Comparison of ENCODE assay signal across 8 cellular contexts in genomic region chr12:11812558-11813421, GRCh38.
DNase-seq lines count a peak whose midpoint lies in the region; ATAC-seq and TF ChIP-seq lines count a peak whose summit lies in the region.

No MANE protein-coding gene starts in this region.

- peak overlapping the region; percentile 35; the same call in 1 of the 2 replicates for H2AFZ ChIP-seq in KMS-11 (ENCODE audit: low read depth)
- H2AFZ ChIP-seq in trophoblast cell (ENCODE audit: insufficient read depth, low read length, poor library complexity), result peak overlapping the region; percentile 25

- H2BK120ac ChIP-seq in trophoblast cell (ENCODE audit: insufficient read depth, low read length, poor library complexity), result peak overlapping the region; percentile 86

- peak overlapping the region; percentile 95 for H3K14ac ChIP-seq in trophoblast cell (ENCODE audit: low read length)

- intact Hi-C loops in activated B cell treated with CpG ODN at 0.5 μM for 24 hours (cut with micrococcal nuclease), result loop anchor here (1.0 to 5.0 kb wide), 7 partner anchors 16 to 232 kb away; no protein-coding TSS in a partner anchor
- intact Hi-C loops in Right ventricle myocardium superior (cut with DNase I), result no loop called here

- H3K27me3 ChIP-seq in KMS-11 (ENCODE audit: insufficient read depth, low read depth) (no peaks in the 10 kb centered on the region), trophoblast cell (ENCODE audit: insufficient read depth, low read length) (no peaks in the 10 kb centered on the region), MG63 (no peaks in the 10 kb centered on the region)

- H4K8ac ChIP-seq in trophoblast cell (ENCODE audit: low read depth, low read length), result peak overlapping the region; percentile 68

- peak overlapping the region; percentile 65 for H3K4me3 Mint-ChIP-seq in activated B cell treated with CpG ODN at 0.5 μM for 24 hours

- no peaks in the 10 kb centered on the region for H4K20me1 ChIP-seq in KMS-11 (ENCODE audit: insufficient read depth)

- POLR2A ChIA-PET in activated B cell treated with CpG ODN at 0.5 μM for 24 hours (lab: Charles Lee), result interaction anchor here (0.6 to 2.8 kb wide), 19 partner anchors 8 to 547 kb away, joined by 3 to 29 read pairs (median 5); partner anchors contain the start of gene ETV6

- H3K9me3 Mint-ChIP-seq in activated B cell treated with CpG ODN at 0.5 μM for 24 hours, result no peaks in the 10 kb centered on the region

- ATAC-seq in GM21367 (IDR thresholded peaks at IDR 0.05; ENCODE audit: unreplicated experiment) (peak; percentile 51), activated B cell treated with CpG ODN at 0.5 μM for 24 hours (ENCODE audit: low read depth) (peak; percentile 83), Right ventricle myocardium superior (ENCODE audit: poor library complexity) (peak; percentile 73), HG03097 (IDR thresholded peaks at IDR 0.05; ENCODE audit: low FRiP score, unreplicated experiment) (no peak)

- H3K9me3 ChIP-seq in trophoblast cell (ENCODE audit: insufficient read depth, low read depth, low read length) (peaks cover 2% of the 10 kb centered on the region), MG63 (no peaks in the 10 kb centered on the region)

- peak overlapping the region; percentile 88 for H3K27ac ChIP-seq in KMS-11
- H3K27ac ChIP-seq in trophoblast cell (ENCODE audit: low read depth, low read length), result peak overlapping the region; percentile 94

- no peak overlapping the region for H3K23ac ChIP-seq in trophoblast cell (ENCODE audit: low read length)

- TF ChIP-seq CTCF in KMS-11 (conservative IDR thresholded peaks at IDR 0.05; ENCODE audit: low read depth, low read length) (no peak; the same call in 1 of the 2 replicates), activated B cell treated with CpG ODN at 0.5 μM for 24 hours (IDR thresholded peaks at IDR 0.05) (no peak)

- peak overlapping the region; percentile 91 for H3K4ac ChIP-seq in trophoblast cell (ENCODE audit: low read depth, low read length)

- peak overlapping the region; percentile 76 for H2BK12ac ChIP-seq in trophoblast cell (ENCODE audit: low read length)

- H3K4me3 ChIP-seq in KMS-11 (IDR thresholded peaks at IDR 0.05; ENCODE audit: insufficient read depth, low read depth, low read length) (no peak overlapping the region), trophoblast cell (ENCODE audit: low read depth, low read length) (no peak overlapping the region), MG63 (no peak overlapping the region)

- CTCF ChIA-PET in activated B cell treated with CpG ODN at 0.5 μM for 24 hours (lab: Charles Lee), result interaction anchor here (1.0 to 2.4 kb wide), 11 partner anchors 20 to 231 kb away, joined by 3 to 15 read pairs (median 4); partner anchors contain the start of gene ETV6

- peak overlapping the region; percentile 60; the same call in 1 of the 2 replicates for H3K9ac ChIP-seq in KMS-11
- H3K9ac ChIP-seq in trophoblast cell (ENCODE audit: low read length), result no peak overlapping the region

- H3K36me3 ChIP-seq in KMS-11 (ENCODE audit: insufficient read depth) (no peaks in the 10 kb centered on the region), trophoblast cell (ENCODE audit: control insufficient read depth in 1 of 2, insufficient read depth in 2 of 2, low read length in 2 of 2) (no peaks in the 10 kb centered on the region), MG63 (no peaks in the 10 kb centered on the region)

- peak overlapping the region; percentile 86 for H2AK5ac ChIP-seq in trophoblast cell (ENCODE audit: low read length)

- peak overlapping the region; percentile 87 for H4K91ac ChIP-seq in trophoblast cell (ENCODE audit: low read depth, low read length)

- WGBS in trophoblast cell (ENCODE audit: extremely low coverage, insufficient coverage, insufficient read length), result no CpG with 5 or more reads among the region's 17 CpGs

- H3K27ac Mint-ChIP-seq in activated B cell treated with CpG ODN at 0.5 μM for 24 hours, result peak overlapping the region; percentile 87

- peak overlapping the region; percentile 91 for H4K12ac ChIP-seq in trophoblast cell (ENCODE audit: low read depth, low read length)

- H3K18ac ChIP-seq in trophoblast cell (ENCODE audit: low read length), result peak overlapping the region; percentile 91

- peaks cover 7% of the 10 kb centered on the region for H3K79me1 ChIP-seq in trophoblast cell (ENCODE audit: low read length)

- H3K36me3 Mint-ChIP-seq in activated B cell treated with CpG ODN at 0.5 μM for 24 hours (ENCODE audit: low read depth), result peaks cover 20% of the 10 kb centered on the region

- peaks cover 66% of the 10 kb centered on the region for H3K4me1 Mint-ChIP-seq in activated B cell treated with CpG ODN at 0.5 μM for 24 hours

- H3K4me1 ChIP-seq in KMS-11 (ENCODE audit: low read depth, poor library complexity, severe bottlenecking) (peaks cover 51% of the 10 kb centered on the region), trophoblast cell (ENCODE audit: control insufficient read depth in 1 of 2, insufficient read depth in 2 of 2, low read length in 2 of 2) (peaks cover 17 to 20% of the 10 kb centered on the region in 2 experiments)

- H3K4me2 ChIP-seq in KMS-11 (peak overlapping the region; percentile 78), trophoblast cell (ENCODE audit: low read length) (peak overlapping the region; percentile 25)

- H2BK5ac ChIP-seq in trophoblast cell (ENCODE audit: low read depth, low read length, poor library complexity), result peak overlapping the region; percentile 85

- no peaks in the 10 kb centered on the region for H3K79me2 ChIP-seq in KMS-11 (ENCODE audit: insufficient read depth, low read depth)
- H3K79me2 ChIP-seq in trophoblast cell (ENCODE audit: control insufficient read depth, insufficient read depth, low read length, poor library complexity), result peaks cover 3% of the 10 kb centered on the region

- no peaks in the 10 kb centered on the region for H3K27me3 Mint-ChIP-seq in activated B cell treated with CpG ODN at 0.5 μM for 24 hours

- DNase-seq in ELF-1 (ENCODE audit: low read depth, low spot score) (peak; percentile 71), activated B cell treated with CpG ODN at 0.5 μM for 24 hours (peak; percentile 32), Right ventricle myocardium superior (peak; percentile 57), trophoblast cell (no peak), MG63 (no peak)

Comparison
In these comparisons a context has a peak if more than half of its experiments do, and no peak if none do; other contexts are left out.
1. DNase-seq: peak in ELF-1 (single experiment), activated B cell treated with CpG ODN at 0.5 μM for 24 hours (single experiment) and Right ventricle myocardium superior (single experiment); none in trophoblast cell (0 of 2) and MG63 (single experiment).